ENCODE assay signal across 8 cellular contexts in genomic region chr3:32175607-32176197, GRCh38.
DNase-seq lines count a peak whose midpoint lies in the region; ATAC-seq and TF ChIP-seq lines count a peak whose summit lies in the region.

No MANE protein-coding gene starts in this region.

- TF ChIP-seq POLR2A in body of pancreas (IDR thresholded peaks at IDR 0.05), result no peak

- no peaks in the 10 kb centered on the region for H3K9me3 ChIP-seq in body of pancreas
- H3K9me3 ChIP-seq in left lung, result peaks cover 0 to 9% of the 10 kb centered on the region in 2 donors

- peak; percentile 79 for TF ChIP-seq CTCF in LNCAP (IDR thresholded peaks at IDR 0.05)
- peak; percentile 9 to 59 (median 53) for TF ChIP-seq CTCF in body of pancreas (IDR thresholded peaks at IDR 0.05)
- TF ChIP-seq CTCF in left lung (IDR thresholded peaks at IDR 0.05), result peak; percentile 48

- ATAC-seq in body of pancreas (no peak), left lung (peak; percentile 33), GM18867 (IDR thresholded peaks at IDR 0.05; ENCODE audit: unreplicated experiment) (no peak)

- H3K36me3 ChIP-seq in body of pancreas (replicated peaks in 1 of 2; ENCODE audit: insufficient read depth in 1 of 2, low read depth in 2 of 2) (no peaks in the 10 kb centered on the region), left lung (no peaks in the 10 kb centered on the region)

- intact Hi-C loops in body of pancreas (cut with DNase I), result loop anchor here (10.0 kb wide), 2 partner anchors 299 to 489 kb away; no protein-coding TSS in a partner anchor
- intact Hi-C loops in left lung (cut with DNase I), result loop anchor here in 1 of 2 donors (5.0 to 10.0 kb wide), 2 partner anchors 119 to 162 kb away; no protein-coding TSS in a partner anchor

- WGBS in body of pancreas, 2 donors, result 27 to 41% methylated on average over 7 of the region's 7 CpGs

- peaks cover 6% of the 10 kb centered on the region for H3K4me1 ChIP-seq in body of pancreas
- H3K4me1 ChIP-seq in left lung, result peaks cover 9 to 13% of the 10 kb centered on the region in 2 donors

- H3K27ac ChIP-seq in body of pancreas, result no peak overlapping the region
- no peak overlapping the region for H3K27ac ChIP-seq in left lung

- H3K4me3 ChIP-seq in body of pancreas (no peak overlapping the region), left lung (no peak overlapping the region)

- H3K27me3 ChIP-seq in body of pancreas (no peaks in the 10 kb centered on the region), left lung (no peaks in the 10 kb centered on the region)

- DNase-seq in NCI-H2171 treated with DMSO at 0.1 percent for 48 hours (lab: John Stamatoyannopoulos, UW), result peak; percentile 11
- DNase-seq in NCI-H2171 (lab: John Stamatoyannopoulos, UW), result no peak
- DNase-seq in SKM-1 treated with dmso at 0.1 percent for 144 hours (lab: John Stamatoyannopoulos, UW; ENCODE audit: unreplicated experiment), result peak; percentile 58
- peak; percentile 47 to 61 (median 52) for DNase-seq in body of pancreas
- no peak for DNase-seq in left lung
- peak; percentile 30 for DNase-seq in stimulated activated CD8-positive, alpha-beta memory T cell treated with anti-CD3 and anti-CD28 coated beads, Interleukin-7, amount 100 ng/mL, for 24 hours (ENCODE audit: low read depth)

Comparison
In these comparisons a context has a peak if more than half of its experiments do, and no peak if none do; other contexts are left out.
1. DNase-seq: peak in NCI-H2171 treated with DMSO at 0.1 percent for 48 hours (single experiment), SKM-1 treated with dmso at 0.1 percent for 144 hours (single experiment), body of pancreas (4 of 4) and stimulated activated CD8-positive, alpha-beta memory T cell treated with anti-CD3 and anti-CD28 coated beads, Interleukin-7, amount 100 ng/mL, for 24 hours (single experiment); none in NCI-H2171 (single experiment) and left lung (0 of 2).
2. Peak in every context shown above with its lines, with median percentiles within 50 percentile points of each other: CTCF ChIP-seq.